Comparison of ENCODE assay signal across 8 cellular contexts in genomic region chr10:87861566-87861952, GRCh38. TPM values are rescaled to one million over a fixed set of nuclear protein-coding genes. Genes with fewer than 3 reads are reported as not detected.
DNase-seq lines count a peak whose midpoint lies in the region; ATAC-seq and TF ChIP-seq lines count a peak whose summit lies in the region.

No MANE protein-coding gene starts in this region.

- H3K9me3 ChIP-seq in RWPE2 (ENCODE audit: severe bottlenecking) (no peaks in the 10 kb centered on the region), thymus (ENCODE audit: control insufficient read depth) (no peaks in the 10 kb centered on the region)

- ATAC-seq in HG03064 (IDR thresholded peaks at IDR 0.05; ENCODE audit: low read depth, unreplicated experiment) (peak; percentile 18), RWPE2 (ENCODE audit: low read depth) (peak; percentile 54), memory B cell (ENCODE audit: low read depth) (peak; percentile 1)
- no peak for ATAC-seq in effector memory CD8-positive, alpha-beta T cell (replicated peaks)

- H3K27me3 Mint-ChIP-seq in effector memory CD8-positive, alpha-beta T cell: no peaks in the 10 kb centered on the region
- H3K27me3 Mint-ChIP-seq in memory B cell: no peaks in the 10 kb centered on the region

- H3K27me3 ChIP-seq in RWPE2 (ENCODE audit: insufficient read depth, poor library complexity, severe bottlenecking): no peaks in the 10 kb centered on the region
- H3K27me3 ChIP-seq in thymus (ENCODE audit: control insufficient read depth, insufficient read depth): no peaks in the 10 kb centered on the region

- H3K4me1 Mint-ChIP-seq in effector memory CD8-positive, alpha-beta T cell (ENCODE audit: low read depth in 2 of 2): peaks cover 30 to 41% of the 10 kb centered on the region in 2 donors
- peaks cover 25% of the 10 kb centered on the region for H3K4me1 Mint-ChIP-seq in memory B cell

- H3K4me3 Mint-ChIP-seq in effector memory CD8-positive, alpha-beta T cell: peak overlapping the region; percentile 95 to 100
- H3K4me3 Mint-ChIP-seq in memory B cell: peak overlapping the region; percentile 93

- no peaks in the 10 kb centered on the region for H3K9me3 Mint-ChIP-seq in effector memory CD8-positive, alpha-beta T cell
- H3K9me3 Mint-ChIP-seq in memory B cell: no peaks in the 10 kb centered on the region

- H3K27ac ChIP-seq in RWPE2 (ENCODE audit: poor library complexity, severe bottlenecking): peak overlapping the region; percentile 91
- H3K27ac ChIP-seq in thymus (ENCODE audit: low read depth): peak overlapping the region; percentile 98

- peak overlapping the region; percentile 95 for H3K4me3 ChIP-seq in RWPE2 (ENCODE audit: severe bottlenecking)
- peak overlapping the region; percentile 83 for H3K4me3 ChIP-seq in thymus (ENCODE audit: low read length)

- peak overlapping the region; percentile 89 to 98 for H3K27ac Mint-ChIP-seq in effector memory CD8-positive, alpha-beta T cell
- peak overlapping the region; percentile 93 for H3K27ac Mint-ChIP-seq in memory B cell

- peak; percentile 3 for DNase-seq in stimulated activated CD8-positive, alpha-beta memory T cell treated with anti-CD3 and anti-CD28 coated beads, Interleukin-12 subunit alpha, Interleukin-12 subunit beta, amount 100 ng/mL, for 1 hour (ENCODE audit: low read depth)
- no peak for DNase-seq in stimulated activated CD8-positive, alpha-beta memory T cell treated with anti-CD3 and anti-CD28 coated beads, Interleukin-4, amount 100 ng/mL, for 48 hours
- DNase-seq in RWPE2 (ENCODE audit: low spot score) (peak; percentile 89), memory B cell (ENCODE audit: low spot score in 2 of 2) (no peak), NCI-H2196 (lab: John Stamatoyannopoulos, UW; ENCODE audit: unreplicated experiment) (no peak)
- peak in 2 of 3 experiments; percentile 5 to 6 for DNase-seq in effector memory CD8-positive, alpha-beta T cell

- 3% methylated on average over 16 of the region's 16 CpGs for WGBS in thymus

- H3K36me3 ChIP-seq in RWPE2 (ENCODE audit: low read depth) (0 out of 2 replicates have a peak, but pooled peaks cover 2% of the 10 kb centered on the region), thymus (ENCODE audit: control insufficient read depth, insufficient read depth) (no peaks in the 10 kb centered on the region)

- H3K36me3 Mint-ChIP-seq in effector memory CD8-positive, alpha-beta T cell (ENCODE audit: insufficient read depth): peaks cover 34% of the 10 kb centered on the region
- H3K36me3 Mint-ChIP-seq in memory B cell: peaks cover 2% of the 10 kb centered on the region

- peak; percentile 53 for TF ChIP-seq CTCF in RWPE2 (IDR thresholded peaks at IDR 0.05; ENCODE audit: poor library complexity, severe bottlenecking)

- H3K4me1 ChIP-seq in RWPE2 (ENCODE audit: insufficient read depth, poor library complexity, severe bottlenecking) (no peaks in the 10 kb centered on the region), thymus (ENCODE audit: control insufficient read depth, insufficient read depth, low read length) (peaks cover 7% of the 10 kb centered on the region)

RNA-seq across cellular contexts. Expression of gene KLLN, which starts 1.8 kb away (rescaled TPM):
- 1.0 TPM for polyA plus RNA-seq in thymus

RNA-seq across cellular contexts. Expression of gene PTEN, which starts 1.9 kb away (rescaled TPM):
- polyA plus RNA-seq in thymus: 70.9 TPM

RNA-seq across cellular contexts. Expression of gene ATAD1, which starts 43.5 kb away (rescaled TPM):
- 22.1 TPM for polyA plus RNA-seq in thymus

Comparison
In these comparisons a context has a peak if more than half of its experiments do, and no peak if none do; other contexts are left out.
1. DNase-seq: peak in stimulated activated CD8-positive, alpha-beta memory T cell treated with anti-CD3 and anti-CD28 coated beads, Interleukin-12 subunit alpha, Interleukin-12 subunit beta, amount 100 ng/mL, for 1 hour (single experiment), RWPE2 (single experiment) and effector memory CD8-positive, alpha-beta T cell (2 of 3); none in stimulated activated CD8-positive, alpha-beta memory T cell treated with anti-CD3 and anti-CD28 coated beads, Interleukin-4, amount 100 ng/mL, for 48 hours (single experiment), memory B cell (0 of 2) and NCI-H2196 (single experiment).